ENCODE assay signal across 8 cellular contexts in genomic region chr6:692356-692851, GRCh38. TPM values are rescaled to one million over a fixed set of nuclear protein-coding genes. Genes with fewer than 3 reads are reported as not detected.
A peak's percentile ranks its signal among the peaks of the same experiment; 100 is the strongest.
DNase-seq lines count a peak whose midpoint lies in the region; TF ChIP-seq lines count a peak whose summit lies in the region.

No MANE protein-coding gene starts in this region.

- H3K4me3 ChIP-seq in GM12875 (ENCODE audit: low read depth, low read length) (peak overlapping the region; percentile 64), MM.1S (ENCODE audit: low read length) (peak overlapping the region; percentile 92), WI38 (ENCODE audit: low read depth, low read length) (peak overlapping the region; percentile 86), breast epithelium (peak overlapping the region; percentile 88 to 99 (median 96))

- no peaks in the 10 kb centered on the region for H3K9me3 ChIP-seq in MM.1S (replicated peaks; ENCODE audit: insufficient read depth, low read length)
- no peaks in the 10 kb centered on the region for H3K9me3 ChIP-seq in breast epithelium

- H3K27me3 ChIP-seq in MM.1S (replicated peaks; ENCODE audit: insufficient read depth, low read length), result no peaks in the 10 kb centered on the region
- no peaks in the 10 kb centered on the region for H3K27me3 ChIP-seq in breast epithelium

- POLR2A ChIA-PET in HEK293T (lab: Yijun Ruan, JAX), result interaction anchor here (0.6 to 2.0 kb wide), 5 partner anchors 9 to 54 kb away, joined by 3 to 12 read pairs (median 4); no protein-coding TSS in a partner anchor

- peak overlapping the region; percentile 67; the same call in 1 of the 2 replicates for H3K27ac ChIP-seq in MM.1S (ENCODE audit: low read length)
- peak overlapping the region; percentile 77 to 88 for H3K27ac ChIP-seq in breast epithelium

- H3K9ac ChIP-seq in MM.1S (ENCODE audit: low read length), result peak overlapping the region; percentile 74

- intact Hi-C loops in breast epithelium (cut with DNase I; ENCODE audit: low total_unique reads), result no loop called here

- H2AFZ ChIP-seq in MM.1S (ENCODE audit: low read length), result peak overlapping the region; percentile 99; the same call in 1 of the 2 replicates

- no peaks in the 10 kb centered on the region for H3K36me3 ChIP-seq in MM.1S (replicated peaks; ENCODE audit: insufficient read depth, low read length)
- no peaks in the 10 kb centered on the region for H3K36me3 ChIP-seq in breast epithelium

- TF ChIP-seq CTCF in GM12875 (IDR thresholded peaks at IDR 0.05; ENCODE audit: borderline replicate concordance, insufficient read depth, low read depth, low read length) (no peak), MM.1S (IDR thresholded peaks at IDR 0.05; ENCODE audit: low read length) (no peak), WI38 (IDR thresholded peaks at IDR 0.05; ENCODE audit: low read depth, low read length) (no peak), breast epithelium (IDR thresholded peaks at IDR 0.05) (no peak)

- H3K79me2 ChIP-seq in MM.1S (ENCODE audit: low read length), result peaks cover 46% of the 10 kb centered on the region

- peaks cover 10% of the 10 kb centered on the region; the same call in 1 of the 2 replicates for H3F3A ChIP-seq in MM.1S (ENCODE audit: insufficient read depth, low read length)

- CTCF ChIA-PET in HEK293T (lab: Yijun Ruan, JAX), result interaction anchor here (0.9 to 1.0 kb wide), 2 partner anchors 13 to 33 kb away, joined by 3 read pairs; no protein-coding TSS in a partner anchor

- no peak for TF ChIP-seq POLR2A in breast epithelium (IDR thresholded peaks at IDR 0.05)

- DNase-seq in HEK293T (ENCODE audit: extremely low spot score) (peak; percentile 64), MM.1S (peak; percentile 88), breast epithelium (ENCODE audit: low spot score in 2 of 2) (no peak), kidney tubule cell (ENCODE audit: low spot score) (peak; percentile 74), DMS153 (lab: John Stamatoyannopoulos, UW) (no peak)
- peak; percentile 42 to 55 for DNase-seq in stimulated activated CD4-positive, alpha-beta T cell treated with anti-CD3 and anti-CD28 coated beads, Interleukin-1b, Interleukin-23, amount 100 ng/mL, for 1 hour (ENCODE audit: low read depth in 2 of 2)

- peak overlapping the region; percentile 94; the same call in 1 of the 2 replicates for H3K4me2 ChIP-seq in MM.1S (ENCODE audit: low read depth, low read length)

- H4K20me1 ChIP-seq in MM.1S (ENCODE audit: insufficient read depth, low read length), result 0 out of 2 replicates have a peak, but pooled peaks cover 3% of the 10 kb centered on the region

- H3K4me1 ChIP-seq in MM.1S (ENCODE audit: low read length) (peaks cover 8% of the 10 kb centered on the region), breast epithelium (peaks cover 0 to 2% of the 10 kb centered on the region in 2 donors)

- H3K9me2 ChIP-seq in MM.1S (replicated peaks; ENCODE audit: insufficient read depth, low read length), result no peaks in the 10 kb centered on the region

TF ChIP-seq in HEK293T, 16 proteins besides CTCF, POLR2A, EP300 and RAD21:
- no peak for TF ChIP-seq FOXM1 (IDR thresholded peaks at IDR 0.05; ENCODE audit: borderline replicate concordance)
- TF ChIP-seq ARNT (IDR thresholded peaks at IDR 0.05), result no peak
- no peak for TF ChIP-seq SP1 (IDR thresholded peaks at IDR 0.05)
- TF ChIP-seq PKNOX1 (IDR thresholded peaks at IDR 0.05), result no peak
- TF ChIP-seq FOXA1 (IDR thresholded peaks at IDR 0.05), result no peak
- TF ChIP-seq TARDBP (IDR thresholded peaks at IDR 0.05), result no peak
- no peak for TF ChIP-seq ELF4 (IDR thresholded peaks at IDR 0.05)
- no peak for TF ChIP-seq SUZ12 (IDR thresholded peaks at IDR 0.05)
- no peak for TF ChIP-seq L3MBTL2 (conservative IDR thresholded peaks at IDR 0.05)
- no peak for TF ChIP-seq HDGF (IDR thresholded peaks at IDR 0.05; ENCODE audit: borderline replicate concordance)
- no peak for TF ChIP-seq CTBP1 (IDR thresholded peaks at IDR 0.05; ENCODE audit: borderline replicate concordance)
- TF ChIP-seq NFRKB (IDR thresholded peaks at IDR 0.05), result no peak
- no peak for TF ChIP-seq LEF1 (IDR thresholded peaks at IDR 0.05; ENCODE audit: borderline replicate concordance)
- TF ChIP-seq FOXK2 (IDR thresholded peaks at IDR 0.05), result no peak
- no peak for TF ChIP-seq BHLHE40 (IDR thresholded peaks at IDR 0.05; ENCODE audit: borderline replicate concordance)

RNA-seq across cellular contexts. Expression of gene EXOC2, which starts 0.5 kb away (rescaled TPM):
- 10 to 100 TPM; 19.7 to 37.3 (median 26.5) TPM for total RNA-seq in breast epithelium

RNA-seq across cellular contexts. Expression of gene HUS1B, which starts 35.5 kb away (rescaled TPM):
- total RNA-seq in breast epithelium, result 1 to 10 TPM; 3.2 to 5.4 (median 3.9) TPM

Comparison
In these comparisons a context has a peak if more than half of its experiments do, and no peak if none do; other contexts are left out.
1. DNase-seq: peak in HEK293T (single experiment), MM.1S (single experiment), kidney tubule cell (single experiment) and stimulated activated CD4-positive, alpha-beta T cell treated with anti-CD3 and anti-CD28 coated beads, Interleukin-1b, Interleukin-23, amount 100 ng/mL, for 1 hour (2 of 2); none in breast epithelium (0 of 2) and DMS153 (single experiment).
2. Peak in every context shown above with its lines, with median percentiles within 50 percentile points of each other: H3K4me3 ChIP-seq.